ENCODE assay signal across 23 cellular contexts in the genomic region with DNA sequence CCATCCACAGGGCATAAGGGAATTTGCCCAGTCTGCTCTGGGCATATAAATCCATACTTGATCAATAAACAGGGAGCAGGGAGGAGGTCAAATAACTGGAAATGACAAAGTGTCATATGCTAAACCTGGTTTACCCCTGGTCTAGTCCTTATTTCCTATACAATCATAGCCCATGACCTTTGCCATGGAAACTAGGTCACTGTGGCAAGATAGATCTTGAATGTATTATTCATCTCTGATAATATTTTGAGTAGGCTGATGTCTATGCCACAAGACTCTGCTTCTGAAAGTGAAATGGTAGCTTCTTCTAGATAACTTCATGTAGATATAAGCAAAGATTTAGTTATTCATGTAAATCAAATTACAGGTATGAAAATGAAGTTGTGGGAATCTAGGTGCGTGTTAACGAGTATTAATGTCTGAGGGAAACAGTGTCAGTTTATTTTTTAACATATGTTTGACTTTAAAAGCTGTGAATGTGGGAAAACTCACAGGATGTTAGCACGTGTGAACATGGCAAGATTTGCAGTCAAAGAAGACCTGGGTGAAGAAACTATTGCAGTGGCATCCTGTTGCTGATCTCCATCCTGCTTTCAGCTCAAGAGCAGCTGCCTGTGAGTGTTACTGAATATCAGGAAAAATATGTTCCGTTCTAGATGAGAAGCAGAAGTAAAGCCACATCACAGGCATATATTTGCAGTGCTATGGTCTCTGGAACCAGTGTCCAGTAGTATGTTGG.
DNase-seq lines count a peak whose midpoint lies in the region; ATAC-seq, FAIRE-seq and TF ChIP-seq lines count a peak whose summit lies in the region.
"Had no signal": no experiment of that assay in that cellular context is flagged by ENCODE, and none has a peak within 500 bp of the region (broad histone marks: within the 10 kb centered on the region; RNA-seq: fewer than 3 reads in every experiment).

No MANE protein-coding gene starts in this region.

- peak overlapping the region; percentile 1 for H3K4me2 ChIP-seq in osteoblast (ENCODE audit: insufficient read depth, low read length)
- H3K4me2 ChIP-seq: PC-9 had no signal

- no peaks in the 10 kb centered on the region for H3K9me3 ChIP-seq in CD4-positive, CD25-positive, alpha-beta regulatory T cell (ENCODE audit: control insufficient read depth in 2 of 2, low read length in 2 of 2)
- no peaks in the 10 kb centered on the region for H3K9me3 ChIP-seq in osteoblast (ENCODE audit: low read depth, low read length)
- H3K9me3 ChIP-seq: BE2C had no signal

- H3K9me3 Mint-ChIP-seq in CD4-positive, CD25-positive, alpha-beta regulatory T cell = peaks cover 0 to 2% (median 0%) of the 10 kb centered on the region in 7 donors

- no peaks in the 10 kb centered on the region for H4K20me1 ChIP-seq in osteoblast (ENCODE audit: insufficient read depth, low read length)

- H3K36me3 ChIP-seq in CD4-positive, CD25-positive, alpha-beta regulatory T cell (ENCODE audit: control insufficient read depth, insufficient read depth, low read length) = no peaks in the 10 kb centered on the region
- H3K36me3 ChIP-seq in bronchial epithelial cell (ENCODE audit: control insufficient read depth, insufficient read depth, low read length) (no peaks in the 10 kb centered on the region), osteoblast (ENCODE audit: insufficient read depth, low read length) (no peaks in the 10 kb centered on the region)
- H3K36me3 ChIP-seq: BE2C had no signal

- peaks cover 0 to 13% (median 5%) of the 10 kb centered on the region in 4 donors for H3K4me1 Mint-ChIP-seq in CD4-positive, CD25-positive, alpha-beta regulatory T cell

- no peaks in the 10 kb centered on the region for H3K4me1 ChIP-seq in CD4-positive, CD25-positive, alpha-beta regulatory T cell (ENCODE audit: control insufficient read depth, insufficient read depth, low read length, poor library complexity, severe bottlenecking)
- H3K4me1 ChIP-seq in osteoblast (ENCODE audit: insufficient read depth, low read length) = no peaks in the 10 kb centered on the region
- H3K4me1 ChIP-seq: BE2C had no signal

- no peaks in the 10 kb centered on the region for H3K27me3 ChIP-seq in CD4-positive, CD25-positive, alpha-beta regulatory T cell (ENCODE audit: control insufficient read depth, insufficient read depth, low read length)
- no peaks in the 10 kb centered on the region for H3K27me3 ChIP-seq in bronchial epithelial cell (ENCODE audit: control insufficient read depth, insufficient read depth, low read length)
- H3K27me3 ChIP-seq in osteoblast (ENCODE audit: insufficient read depth, low read length) = peaks cover 12% of the 10 kb centered on the region
- H3K27me3 ChIP-seq: BE2C had no signal

- DNase-seq in activated CD4-positive, CD25-positive, alpha-beta regulatory T cell treated with anti-CD3 and anti-CD28 coated beads, Interleukin-2, amount 50 U/mL, for 72 hours = no peak
- peak in 1 of 3 donors; percentile 2 for DNase-seq in CD4-positive, CD25-positive, alpha-beta regulatory T cell
- DNase-seq in bronchial epithelial cell (ENCODE audit: low read depth) (peak; percentile 62), osteoblast (ENCODE audit: insufficient read length, low spot score, missing footprints) (no peak), medulla oblongata (ENCODE audit: extremely low spot score) (no peak)
- DNase-seq: 8988T; BE2C; CD4-positive, alpha-beta memory T cell; GOT3; Kasumi-1; MM.1S; NCI-H1092; NCI-H1436 treated with DMSO at 0.1 percent for 48 hours; NCI-H2029; NCI-H345; NCI-H524 treated with DMSO at 0.1 percent for 48 hours; PC-9 had no signal

- H3K27ac Mint-ChIP-seq in CD4-positive, CD25-positive, alpha-beta regulatory T cell = no peak overlapping the region

- H3K79me2 ChIP-seq in osteoblast (ENCODE audit: insufficient read depth, low read length) = no peaks in the 10 kb centered on the region

- no peaks in the 10 kb centered on the region for H3K36me3 Mint-ChIP-seq in CD4-positive, CD25-positive, alpha-beta regulatory T cell
- H3K36me3 Mint-ChIP-seq: CD4-positive, alpha-beta memory T cell had no signal

- peak; percentile 61 to 84 for ATAC-seq in activated CD4-positive, CD25-positive, alpha-beta regulatory T cell treated with anti-CD3 and anti-CD28 coated beads, Interleukin-2, amount 50 U/mL, for 24 hours
- no peak for ATAC-seq in CD4-positive, CD25-positive, alpha-beta regulatory T cell (ENCODE audit: low read depth in 2 of 2)
- ATAC-seq in HG03571 (IDR thresholded peaks at IDR 0.05; ENCODE audit: unreplicated experiment) (no peak), GM18858 (IDR thresholded peaks at IDR 0.05; ENCODE audit: unreplicated experiment) (no peak)
- ATAC-seq: GM12878, HCT116 had no signal

- TF ChIP-seq CTCF in bronchial epithelial cell (IDR thresholded peaks at IDR 0.05; ENCODE audit: insufficient read depth, low read length, severe bottlenecking) = no peak
- TF ChIP-seq CTCF in osteoblast (IDR thresholded peaks at IDR 0.05; ENCODE audit: extremely low read depth, low read depth, low read length) = no peak

- H2AFZ ChIP-seq in osteoblast (ENCODE audit: low read length) = no peak overlapping the region
- H2AFZ ChIP-seq: PC-9 had no signal

- peak overlapping the region; percentile 10 for H3K4me3 ChIP-seq in CD4-positive, CD25-positive, alpha-beta regulatory T cell (ENCODE audit: low read depth, low read length)
- H3K4me3 ChIP-seq in bronchial epithelial cell (ENCODE audit: low read depth, low read length) (no peak overlapping the region), osteoblast (ENCODE audit: insufficient read depth, low read length) (no peak overlapping the region)
- H3K4me3 ChIP-seq: GM12878, PC-9 had no signal

- no peaks in the 10 kb centered on the region for H3K27me3 Mint-ChIP-seq in CD4-positive, CD25-positive, alpha-beta regulatory T cell

- H3K4me3 Mint-ChIP-seq in CD4-positive, CD25-positive, alpha-beta regulatory T cell = peak overlapping the region in 1 of 4 donors; percentile 31

- no peak for FAIRE-seq in bronchial epithelial cell (lab: Jason Lieb, UNC)
- FAIRE-seq: GM12878 had no signal

- no peak overlapping the region for H3K27ac ChIP-seq in CD4-positive, CD25-positive, alpha-beta regulatory T cell (ENCODE audit: insufficient read depth, low read length, poor library complexity, severe bottlenecking)
- H3K27ac ChIP-seq in osteoblast (ENCODE audit: low read depth, low read length) = no peak overlapping the region
- H3K27ac ChIP-seq: PC-9, RWPE1 had no signal

Comparison
In these comparisons a context has a peak if more than half of its experiments do, and no peak if none do; other contexts are left out.
1. ATAC-seq: peak in activated CD4-positive, CD25-positive, alpha-beta regulatory T cell treated with anti-CD3 and anti-CD28 coated beads, Interleukin-2, amount 50 U/mL, for 24 hours (2 of 2); none in CD4-positive, CD25-positive, alpha-beta regulatory T cell (0 of 2), HG03571 (single experiment) and GM18858 (single experiment).